ENCODE assay signal across 20 cellular contexts in genomic region chr6:108366236-108366635, GRCh38.
"Had no signal": no experiment of that assay in that cellular context is flagged by ENCODE, and none has a peak within 500 bp of the region (broad histone marks: within the 10 kb centered on the region; RNA-seq: fewer than 3 reads in every experiment).

No MANE protein-coding gene starts in this region.

- H3K79me2 ChIP-seq: parathyroid adenoma had no signal

- H3K9ac ChIP-seq: parathyroid adenoma had no signal

- H2AFZ ChIP-seq: parathyroid adenoma had no signal

- H3K27ac ChIP-seq: left lung, lower lobe of right lung, parathyroid adenoma, sigmoid colon, spleen, suprapubic skin, thoracic aorta, tibial artery, uterus had no signal

- H3K36me3 ChIP-seq: left lung, lower lobe of right lung, sigmoid colon, spleen, suprapubic skin, thoracic aorta, tibial artery, uterus had no signal

- H3K4me3 ChIP-seq: left lung, lower lobe of right lung, sigmoid colon, spleen, suprapubic skin, thoracic aorta, tibial artery, uterus had no signal

- FAIRE-seq: kidney, small intestine had no signal

- H3K27me3 ChIP-seq: left lung, sigmoid colon, spleen, suprapubic skin, tibial artery, uterus had no signal

- H3K9me3 ChIP-seq: left lung, lower lobe of right lung, sigmoid colon, spleen, suprapubic skin, thoracic aorta, tibial artery, uterus had no signal

- ATAC-seq: left colon; left lung; lower lobe of right lung; naive thymus-derived CD8-positive, alpha-beta T cell; right cardiac atrium; stimulated activated effector memory CD8-positive, alpha-beta T cell treated with anti-CD3 and anti-CD28 coated beads, Interleukin-12 subunit alpha, Interleukin-12 subunit beta, amount 100 ng/mL, for 72 hours had no signal

- H3K4me1 ChIP-seq: lower lobe of right lung, parathyroid adenoma, sigmoid colon, spleen, suprapubic skin, tibial artery, uterus had no signal

- DNase-seq: kidney; left colon; left lung; lower lobe of right lung; mammary epithelial cell; mesenchymal stem cell; naive thymus-derived CD8-positive, alpha-beta T cell; nucleus accumbens; right cardiac atrium; sigmoid colon; small intestine; spleen; stimulated activated CD4-positive, alpha-beta T cell treated with anti-CD3 and anti-CD28 coated beads, Interleukin-4, amount 100 ng/mL, for 24 hours; stimulated activated naive CD4-positive, alpha-beta T cell; tibial artery; uterus had no signal
